In the genomic region with DNA sequence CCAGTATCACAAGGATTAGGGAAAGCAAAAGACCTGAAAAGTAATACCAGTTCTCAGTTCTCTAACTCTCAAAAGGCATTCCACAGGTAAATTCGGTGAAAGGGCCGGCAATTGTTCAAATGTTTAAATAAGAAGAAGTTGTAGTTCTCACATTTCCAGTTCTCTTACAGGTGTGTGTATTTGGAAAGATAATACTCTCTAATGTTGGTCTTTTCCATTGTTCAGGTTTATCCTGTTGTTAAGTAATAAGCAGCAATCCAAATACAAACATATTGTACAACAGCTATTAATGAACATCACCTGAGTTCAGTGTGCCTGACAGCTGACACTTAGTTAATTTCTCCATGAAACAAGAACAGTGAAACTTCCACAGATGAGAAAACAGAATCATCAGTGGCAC, we compare ENCODE assay signal across 22 cellular contexts. TPM values are rescaled to one million over a fixed set of nuclear protein-coding genes. Genes with fewer than 3 reads are reported as not detected.
"Had no signal": no experiment of that assay in that cellular context is flagged by ENCODE, and none has a peak within 500 bp of the region (broad histone marks: within the 10 kb centered on the region; RNA-seq: fewer than 3 reads in every experiment).

No MANE protein-coding gene starts in this region.

- H3K4me1 ChIP-seq: breast epithelium, gastrocnemius medialis, left ventricle myocardium inferior, sigmoid colon had no signal

- FAIRE-seq: astrocyte had no signal

- H3K36me3 ChIP-seq: adrenal gland, breast epithelium, gastrocnemius medialis, left ventricle myocardium inferior, sigmoid colon had no signal

- DNase-seq: activated B cell treated with CpG ODN at 0.5 μM for 24 hours; activated CD4-positive, alpha-beta memory T cell treated with anti-CD3 and anti-CD28 coated beads for 36 hours; activated CD4-positive, alpha-beta T cell treated with anti-CD3 and anti-CD28 coated beads for 4 hours; activated gamma-delta T cell treated with Interleukin-2 at 50 U/mL for 16 hours; activated T-cell treated with anti-CD3 and anti-CD28 coated beads for 4 hours; adrenal gland; cerebellar nuclear complex; cortex of kidney; gastrocnemius medialis; heart left ventricle; left ventricle myocardium inferior; mammary epithelial cell; midbrain; sigmoid colon; stimulated activated CD4-positive, alpha-beta T cell treated with anti-CD3 and anti-CD28 coated beads, Interleukin-4, amount 100 ng/mL, for 24 hours; stomach had no signal

- H3K9me3 ChIP-seq: adrenal gland, breast epithelium, gastrocnemius medialis, heart left ventricle, left ventricle myocardium inferior, sigmoid colon, stomach had no signal

- H3K27ac ChIP-seq: adrenal gland, breast epithelium, gastrocnemius medialis, heart left ventricle, left ventricle myocardium inferior, parathyroid adenoma, sigmoid colon, stomach had no signal

- H3K4me3 ChIP-seq: adrenal gland, breast epithelium, gastrocnemius medialis, heart left ventricle, left ventricle myocardium inferior, sigmoid colon, stomach had no signal

- H3K27me3 ChIP-seq: adrenal gland, breast epithelium, gastrocnemius medialis, heart left ventricle, sigmoid colon, stomach had no signal

- ATAC-seq: activated naive CD4-positive, alpha-beta T cell treated with anti-CD3 and anti-CD28 coated beads, Interleukin-2, amount 50 U/mL, for 72 hours; gastrocnemius medialis; heart left ventricle; stimulated activated effector memory CD8-positive, alpha-beta T cell treated with anti-CD3 and anti-CD28 coated beads, Interleukin-12 subunit alpha, Interleukin-12 subunit beta, amount 100 ng/mL, for 72 hours had no signal

RNA-seq across cellular contexts. Expression of a gene that starts 39.7 kb away (rescaled TPM):
- total RNA-seq: activated T-helper 1 cell treated with anti-CD3 and anti-CD28 coated beads, Interleukin-12 subunit alpha, Interleukin-12 subunit beta, Interleukin-2, Interleukin-4 antibody, amounts not matched to agents 30 ng/mL and 10 ng/mL and 1 ng/mL, durations not matched to agents 14 hours and 24 hours and 36 hours had no signal
